Comparison of ENCODE assay signal across 31 cellular contexts in the genomic region with DNA sequence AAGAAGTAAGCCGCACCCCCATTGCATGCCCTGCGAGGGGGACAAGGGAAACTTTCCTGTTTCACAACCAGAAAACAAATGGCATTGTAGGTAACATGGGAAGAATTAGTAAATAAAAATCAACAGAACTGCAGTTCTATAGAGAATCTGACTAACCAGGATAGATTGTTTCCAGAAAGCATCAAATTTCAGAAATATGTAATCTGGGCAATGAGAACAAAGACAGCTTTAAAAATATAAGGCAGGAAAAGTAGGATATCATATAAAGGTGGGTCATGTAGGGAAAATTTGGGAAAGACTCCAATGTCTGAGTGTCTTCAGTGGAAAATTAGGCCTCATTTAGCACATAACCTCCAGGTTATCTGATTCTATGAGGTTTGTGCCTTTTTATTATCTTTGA.
"Had no signal": no experiment of that assay in that cellular context is flagged by ENCODE, and none has a peak within 500 bp of the region (broad histone marks: within the 10 kb centered on the region; RNA-seq: fewer than 3 reads in every experiment).

No MANE protein-coding gene starts in this region.

- DNase-seq: activated CD4-positive, alpha-beta memory T cell treated with anti-CD3 and anti-CD28 coated beads, Interleukin-2, amount 10 ng/mL, durations not matched to agents 7 days and 5 days; activated CD4-positive, alpha-beta T cell treated with anti-CD3 and anti-CD28 coated beads for 4 hours; activated CD4-positive, alpha-beta T cell treated with anti-CD3 and anti-CD28 coated beads, Interleukin-2, amount 10 ng/mL, durations not matched to agents 7 days and 5 days; activated CD4-positive, alpha-beta T cell treated with anti-CD3 and anti-CD28 coated beads, Interleukin-2, amount 50 U/mL, for 4 hours; activated CD4-positive, CD25-positive, alpha-beta regulatory T cell; activated CD4-positive, CD25-positive, alpha-beta regulatory T cell treated with anti-CD3 and anti-CD28 coated beads, Interleukin-2, amount 50 U/mL, for 72 hours; activated CD8-positive, alpha-beta memory T cell treated with anti-CD3 and anti-CD28 coated beads, Interleukin-2, amount 50 U/mL, for 48 hours; activated gamma-delta T cell; activated naive CD4-positive, alpha-beta T cell; activated naive CD4-positive, alpha-beta T cell treated with anti-CD3 and anti-CD28 coated beads, Interleukin-2, amount 50 U/mL, for 16 hours; activated T-cell treated with anti-CD3 and anti-CD28 coated beads for 4 hours; activated T-cell treated with anti-CD3 and anti-CD28 coated beads, Interleukin-2, amount 50 U/mL, for 24 hours; activated T-cell treated with anti-CD3 and anti-CD28 coated beads, Interleukin-2, amount 50 U/mL, for 72 hours; adrenal gland; amygdala; aorta; body of pancreas; caudate nucleus; cortex of kidney; dermis blood vessel endothelial cell; effector CD4-positive, alpha-beta T cell; effector memory CD8-positive, alpha-beta T cell; erythroblast; foreskin keratinocyte; gastrocnemius medialis; glutamatergic neuron; heart left ventricle; T-helper 2 cell had no signal

- H3K36me3 ChIP-seq: adrenal gland, esophagus muscularis mucosa, gastrocnemius medialis, heart left ventricle had no signal

- ATAC-seq: activated T-cell treated with anti-CD3 and anti-CD28 coated beads, Interleukin-2, amount 50 U/mL, for 72 hours; body of pancreas; effector memory CD8-positive, alpha-beta T cell; foreskin keratinocyte; gastrocnemius medialis; heart left ventricle had no signal

- H3K4me3 ChIP-seq: adrenal gland, body of pancreas, esophagus muscularis mucosa, gastrocnemius medialis, heart left ventricle had no signal

- FAIRE-seq: colon had no signal

- H3K27me3 Mint-ChIP-seq: activated naive CD8-positive, alpha-beta T cell; activated T-cell treated with anti-CD3 and anti-CD28 coated beads, Interleukin-2, amount 50 U/mL, for 24 hours had no signal

- H3K4me3 Mint-ChIP-seq: activated CD4-positive, alpha-beta memory T cell treated with anti-CD3 and anti-CD28 coated beads, Interleukin-2, amount 10 ng/mL, durations not matched to agents 7 days and 5 days; activated CD4-positive, alpha-beta T cell treated with anti-CD3 and anti-CD28 coated beads, Interleukin-2, amount 10 ng/mL, durations not matched to agents 7 days and 5 days; activated naive CD8-positive, alpha-beta T cell; activated T-cell treated with anti-CD3 and anti-CD28 coated beads, Interleukin-2, amount 50 U/mL, for 24 hours; activated T-cell treated with anti-CD3 and anti-CD28 coated beads, Interleukin-2, amount 50 U/mL, for 72 hours; effector memory CD8-positive, alpha-beta T cell had no signal

- H3K27ac Mint-ChIP-seq: activated CD4-positive, alpha-beta memory T cell treated with anti-CD3 and anti-CD28 coated beads, Interleukin-2, amount 10 ng/mL, durations not matched to agents 7 days and 5 days; activated CD4-positive, alpha-beta T cell treated with anti-CD3 and anti-CD28 coated beads, Interleukin-2, amount 10 ng/mL, durations not matched to agents 7 days and 5 days; activated naive CD8-positive, alpha-beta T cell; activated T-cell treated with anti-CD3 and anti-CD28 coated beads, Interleukin-2, amount 50 U/mL, for 24 hours; activated T-cell treated with anti-CD3 and anti-CD28 coated beads, Interleukin-2, amount 50 U/mL, for 72 hours; effector memory CD8-positive, alpha-beta T cell had no signal

- H3K4me1 ChIP-seq: body of pancreas, esophagus muscularis mucosa, foreskin keratinocyte, gastrocnemius medialis had no signal

- H3K27me3 ChIP-seq: adrenal gland, body of pancreas, esophagus muscularis mucosa, foreskin keratinocyte, gastrocnemius medialis, heart left ventricle had no signal

- H3K27ac ChIP-seq: adrenal gland, body of pancreas, esophagus muscularis mucosa, foreskin keratinocyte, gastrocnemius medialis, heart left ventricle had no signal

- H3K9me3 Mint-ChIP-seq: effector memory CD8-positive, alpha-beta T cell had no signal

- H3K9me3 ChIP-seq: adrenal gland, body of pancreas, esophagus muscularis mucosa, gastrocnemius medialis had no signal
